In the genomic region with DNA sequence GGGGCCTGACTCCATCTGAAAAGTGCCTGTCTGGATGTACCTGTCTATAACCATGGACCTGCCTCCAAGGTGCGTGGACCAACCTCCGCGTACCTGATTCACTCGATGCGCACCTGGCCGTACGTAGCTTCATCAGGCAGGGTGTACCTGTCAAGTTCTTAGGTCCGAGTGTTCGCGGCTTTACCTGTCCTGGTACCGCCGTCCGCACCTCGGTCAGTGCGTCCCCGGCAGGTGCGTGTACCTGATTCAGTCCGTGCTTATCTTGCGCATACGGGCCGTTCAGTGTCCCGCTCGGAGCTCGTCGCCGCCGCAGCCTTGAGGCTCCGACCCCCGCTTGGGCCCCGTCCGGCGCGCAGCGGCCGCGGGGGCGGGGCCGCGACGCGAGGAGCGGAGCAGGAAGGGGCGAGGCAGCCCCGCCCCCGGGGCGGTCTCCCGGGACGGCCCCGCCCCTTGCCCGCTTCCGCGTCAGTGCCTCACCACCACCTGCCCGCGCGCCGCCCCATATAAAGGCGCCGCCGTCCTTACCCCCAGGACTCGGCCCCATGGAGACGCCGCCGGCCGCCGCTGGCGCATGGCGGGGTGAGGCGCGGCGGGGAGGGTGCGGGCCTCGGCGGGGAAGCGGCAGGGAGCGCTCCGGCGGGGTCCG, we compare ENCODE assay signal across 1 cellular context.
A peak's percentile ranks its signal among the peaks of the same experiment; 100 is the strongest.
TF ChIP-seq lines count a peak whose summit lies in the region.

A gene (plus strand): TSS at position 530 of the 646 bp plus-strand sequence. CDS start 917 bp downstream, outside the sequence.

TF ChIP-seq in HepG2, 621 proteins besides CTCF, POLR2A, EP300 and RAD21 (continued from another document):
- TF ChIP-seq, protein P1, sequence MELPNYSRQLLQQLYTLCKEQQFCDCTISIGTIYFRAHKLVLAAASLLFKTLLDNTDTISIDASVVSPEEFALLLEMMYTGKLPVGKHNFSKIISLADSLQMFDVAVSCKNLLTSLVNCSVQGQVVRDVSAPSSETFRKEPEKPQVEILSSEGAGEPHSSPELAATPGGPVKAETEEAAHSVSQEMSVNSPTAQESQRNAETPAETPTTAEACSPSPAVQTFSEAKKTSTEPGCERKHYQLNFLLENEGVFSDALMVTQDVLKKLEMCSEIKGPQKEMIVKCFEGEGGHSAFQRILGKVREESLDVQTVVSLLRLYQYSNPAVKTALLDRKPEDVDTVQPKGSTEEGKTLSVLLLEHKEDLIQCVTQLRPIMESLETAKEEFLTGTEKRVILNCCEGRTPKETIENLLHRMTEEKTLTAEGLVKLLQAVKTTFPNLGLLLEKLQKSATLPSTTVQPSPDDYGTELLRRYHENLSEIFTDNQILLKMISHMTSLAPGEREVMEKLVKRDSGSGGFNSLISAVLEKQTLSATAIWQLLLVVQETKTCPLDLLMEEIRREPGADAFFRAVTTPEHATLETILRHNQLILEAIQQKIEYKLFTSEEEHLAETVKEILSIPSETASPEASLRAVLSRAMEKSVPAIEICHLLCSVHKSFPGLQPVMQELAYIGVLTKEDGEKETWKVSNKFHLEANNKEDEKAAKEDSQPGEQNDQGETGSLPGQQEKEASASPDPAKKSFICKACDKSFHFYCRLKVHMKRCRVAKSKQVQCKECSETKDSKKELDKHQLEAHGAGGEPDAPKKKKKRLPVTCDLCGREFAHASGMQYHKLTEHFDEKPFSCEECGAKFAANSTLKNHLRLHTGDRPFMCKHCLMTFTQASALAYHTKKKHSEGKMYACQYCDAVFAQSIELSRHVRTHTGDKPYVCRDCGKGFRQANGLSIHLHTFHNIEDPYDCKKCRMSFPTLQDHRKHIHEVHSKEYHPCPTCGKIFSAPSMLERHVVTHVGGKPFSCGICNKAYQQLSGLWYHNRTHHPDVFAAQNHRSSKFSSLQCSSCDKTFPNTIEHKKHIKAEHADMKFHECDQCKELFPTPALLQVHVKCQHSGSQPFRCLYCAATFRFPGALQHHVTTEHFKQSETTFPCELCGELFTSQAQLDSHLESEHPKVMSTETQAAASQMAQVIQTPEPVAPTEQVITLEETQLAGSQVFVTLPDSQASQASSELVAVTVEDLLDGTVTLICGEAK (IDR thresholded peaks at IDR 0.05) = no peak
- TF ChIP-seq, protein P1 (CRISPR knock-in tag; IDR thresholded peaks at IDR 0.05) = no peak
- TF ChIP-seq ZNF30 (CRISPR knock-in tag; IDR thresholded peaks at IDR 0.05) (no peak), HOXA3 (CRISPR knock-in tag; IDR thresholded peaks at IDR 0.05) (peak; percentile 33; the same call in 1 of the 2 replicates), GABPB1 (CRISPR knock-in tag; IDR thresholded peaks at IDR 0.05) (peak; percentile 73), HMGA1 (CRISPR knock-in tag; conservative IDR thresholded peaks at IDR 0.05) (no peak), MAZ (IDR thresholded peaks at IDR 0.05; ENCODE audit: borderline replicate concordance, low read depth, low read length) (peak; percentile 95), MAZ (CRISPR knock-in tag; IDR thresholded peaks at IDR 0.05; ENCODE audit: low read depth) (peak; percentile 96), ZNF775 (CRISPR knock-in tag; IDR thresholded peaks at IDR 0.05; ENCODE audit: borderline replicate concordance) (no peak), ZNF772 (CRISPR knock-in tag; IDR thresholded peaks at IDR 0.05) (peak; percentile 55; the same call in 1 of the 2 replicates), ZFYVE20 (CRISPR knock-in tag; IDR thresholded peaks at IDR 0.05; ENCODE audit: borderline replicate concordance, low read depth) (no peak), HMG20B (CRISPR knock-in tag; conservative IDR thresholded peaks at IDR 0.05) (0 out of 2 replicates have a peak, but pooled peaks have one; percentile 28), RBFOX2 (IDR thresholded peaks at IDR 0.05; ENCODE audit: low read depth, low read length) (peak; percentile 95), ZFX (CRISPR knock-in tag; IDR thresholded peaks at IDR 0.05; ENCODE audit: low read depth) (peak; percentile 84), SAP130 (CRISPR knock-in tag; IDR thresholded peaks at IDR 0.05; ENCODE audit: low read depth) (peak; percentile 78), CAMTA2 (CRISPR knock-in tag; IDR thresholded peaks at IDR 0.05; ENCODE audit: borderline replicate concordance) (no peak), GATAD1 (CRISPR knock-in tag; IDR thresholded peaks at IDR 0.05) (peak; percentile 39; the same call in 1 of the 2 replicates), ZNF678 (CRISPR knock-in tag; IDR thresholded peaks at IDR 0.05) (no peak), ZNF766 (CRISPR knock-in tag; IDR thresholded peaks at IDR 0.05; ENCODE audit: borderline replicate concordance) (no peak), ZNF430 (CRISPR knock-in tag; IDR thresholded peaks at IDR 0.05) (peak; percentile 61; the same call in 1 of the 2 replicates), REXO4 (CRISPR knock-in tag; IDR thresholded peaks at IDR 0.05; ENCODE audit: borderline replicate concordance) (no peak), MXD4 (CRISPR knock-in tag; IDR thresholded peaks at IDR 0.05) (0 out of 2 replicates have a peak, but pooled peaks have one; percentile 49), ZNF556 (CRISPR knock-in tag; IDR thresholded peaks at IDR 0.05; ENCODE audit: borderline replicate concordance) (no peak), CEBPG (CRISPR knock-in tag; IDR thresholded peaks at IDR 0.05) (no peak), POLR2AphosphoS2 (IDR thresholded peaks at IDR 0.05; ENCODE audit: low read depth, low read length) (peak; percentile 57; the same call in 1 of the 2 replicates)
- TF ChIP-seq, protein P2, sequence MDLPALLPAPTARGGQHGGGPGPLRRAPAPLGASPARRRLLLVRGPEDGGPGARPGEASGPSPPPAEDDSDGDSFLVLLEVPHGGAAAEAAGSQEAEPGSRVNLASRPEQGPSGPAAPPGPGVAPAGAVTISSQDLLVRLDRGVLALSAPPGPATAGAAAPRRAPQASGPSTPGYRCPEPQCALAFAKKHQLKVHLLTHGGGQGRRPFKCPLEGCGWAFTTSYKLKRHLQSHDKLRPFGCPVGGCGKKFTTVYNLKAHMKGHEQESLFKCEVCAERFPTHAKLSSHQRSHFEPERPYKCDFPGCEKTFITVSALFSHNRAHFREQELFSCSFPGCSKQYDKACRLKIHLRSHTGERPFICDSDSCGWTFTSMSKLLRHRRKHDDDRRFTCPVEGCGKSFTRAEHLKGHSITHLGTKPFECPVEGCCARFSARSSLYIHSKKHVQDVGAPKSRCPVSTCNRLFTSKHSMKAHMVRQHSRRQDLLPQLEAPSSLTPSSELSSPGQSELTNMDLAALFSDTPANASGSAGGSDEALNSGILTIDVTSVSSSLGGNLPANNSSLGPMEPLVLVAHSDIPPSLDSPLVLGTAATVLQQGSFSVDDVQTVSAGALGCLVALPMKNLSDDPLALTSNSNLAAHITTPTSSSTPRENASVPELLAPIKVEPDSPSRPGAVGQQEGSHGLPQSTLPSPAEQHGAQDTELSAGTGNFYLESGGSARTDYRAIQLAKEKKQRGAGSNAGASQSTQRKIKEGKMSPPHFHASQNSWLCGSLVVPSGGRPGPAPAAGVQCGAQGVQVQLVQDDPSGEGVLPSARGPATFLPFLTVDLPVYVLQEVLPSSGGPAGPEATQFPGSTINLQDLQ (CRISPR knock-in tag; IDR thresholded peaks at IDR 0.05) = no peak
- TF ChIP-seq, protein P3, sequence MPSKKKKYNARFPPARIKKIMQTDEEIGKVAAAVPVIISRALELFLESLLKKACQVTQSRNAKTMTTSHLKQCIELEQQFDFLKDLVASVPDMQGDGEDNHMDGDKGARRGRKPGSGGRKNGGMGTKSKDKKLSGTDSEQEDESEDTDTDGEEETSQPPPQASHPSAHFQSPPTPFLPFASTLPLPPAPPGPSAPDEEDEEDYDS (CRISPR knock-in tag; IDR thresholded peaks at IDR 0.05) = peak; percentile 96
- TF ChIP-seq, protein P4, sequence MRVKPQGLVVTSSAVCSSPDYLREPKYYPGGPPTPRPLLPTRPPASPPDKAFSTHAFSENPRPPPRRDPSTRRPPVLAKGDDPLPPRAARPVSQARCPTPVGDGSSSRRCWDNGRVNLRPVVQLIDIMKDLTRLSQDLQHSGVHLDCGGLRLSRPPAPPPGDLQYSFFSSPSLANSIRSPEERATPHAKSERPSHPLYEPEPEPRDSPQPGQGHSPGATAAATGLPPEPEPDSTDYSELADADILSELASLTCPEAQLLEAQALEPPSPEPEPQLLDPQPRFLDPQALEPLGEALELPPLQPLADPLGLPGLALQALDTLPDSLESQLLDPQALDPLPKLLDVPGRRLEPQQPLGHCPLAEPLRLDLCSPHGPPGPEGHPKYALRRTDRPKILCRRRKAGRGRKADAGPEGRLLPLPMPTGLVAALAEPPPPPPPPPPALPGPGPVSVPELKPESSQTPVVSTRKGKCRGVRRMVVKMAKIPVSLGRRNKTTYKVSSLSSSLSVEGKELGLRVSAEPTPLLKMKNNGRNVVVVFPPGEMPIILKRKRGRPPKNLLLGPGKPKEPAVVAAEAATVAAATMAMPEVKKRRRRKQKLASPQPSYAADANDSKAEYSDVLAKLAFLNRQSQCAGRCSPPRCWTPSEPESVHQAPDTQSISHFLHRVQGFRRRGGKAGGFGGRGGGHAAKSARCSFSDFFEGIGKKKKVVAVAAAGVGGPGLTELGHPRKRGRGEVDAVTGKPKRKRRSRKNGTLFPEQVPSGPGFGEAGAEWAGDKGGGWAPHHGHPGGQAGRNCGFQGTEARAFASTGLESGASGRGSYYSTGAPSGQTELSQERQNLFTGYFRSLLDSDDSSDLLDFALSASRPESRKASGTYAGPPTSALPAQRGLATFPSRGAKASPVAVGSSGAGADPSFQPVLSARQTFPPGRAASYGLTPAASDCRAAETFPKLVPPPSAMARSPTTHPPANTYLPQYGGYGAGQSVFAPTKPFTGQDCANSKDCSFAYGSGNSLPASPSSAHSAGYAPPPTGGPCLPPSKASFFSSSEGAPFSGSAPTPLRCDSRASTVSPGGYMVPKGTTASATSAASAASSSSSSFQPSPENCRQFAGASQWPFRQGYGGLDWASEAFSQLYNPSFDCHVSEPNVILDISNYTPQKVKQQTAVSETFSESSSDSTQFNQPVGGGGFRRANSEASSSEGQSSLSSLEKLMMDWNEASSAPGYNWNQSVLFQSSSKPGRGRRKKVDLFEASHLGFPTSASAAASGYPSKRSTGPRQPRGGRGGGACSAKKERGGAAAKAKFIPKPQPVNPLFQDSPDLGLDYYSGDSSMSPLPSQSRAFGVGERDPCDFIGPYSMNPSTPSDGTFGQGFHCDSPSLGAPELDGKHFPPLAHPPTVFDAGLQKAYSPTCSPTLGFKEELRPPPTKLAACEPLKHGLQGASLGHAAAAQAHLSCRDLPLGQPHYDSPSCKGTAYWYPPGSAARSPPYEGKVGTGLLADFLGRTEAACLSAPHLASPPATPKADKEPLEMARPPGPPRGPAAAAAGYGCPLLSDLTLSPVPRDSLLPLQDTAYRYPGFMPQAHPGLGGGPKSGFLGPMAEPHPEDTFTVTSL (CRISPR knock-in tag; IDR thresholded peaks at IDR 0.05; ENCODE audit: borderline replicate concordance) = no peak
- TF ChIP-seq, protein P5, sequence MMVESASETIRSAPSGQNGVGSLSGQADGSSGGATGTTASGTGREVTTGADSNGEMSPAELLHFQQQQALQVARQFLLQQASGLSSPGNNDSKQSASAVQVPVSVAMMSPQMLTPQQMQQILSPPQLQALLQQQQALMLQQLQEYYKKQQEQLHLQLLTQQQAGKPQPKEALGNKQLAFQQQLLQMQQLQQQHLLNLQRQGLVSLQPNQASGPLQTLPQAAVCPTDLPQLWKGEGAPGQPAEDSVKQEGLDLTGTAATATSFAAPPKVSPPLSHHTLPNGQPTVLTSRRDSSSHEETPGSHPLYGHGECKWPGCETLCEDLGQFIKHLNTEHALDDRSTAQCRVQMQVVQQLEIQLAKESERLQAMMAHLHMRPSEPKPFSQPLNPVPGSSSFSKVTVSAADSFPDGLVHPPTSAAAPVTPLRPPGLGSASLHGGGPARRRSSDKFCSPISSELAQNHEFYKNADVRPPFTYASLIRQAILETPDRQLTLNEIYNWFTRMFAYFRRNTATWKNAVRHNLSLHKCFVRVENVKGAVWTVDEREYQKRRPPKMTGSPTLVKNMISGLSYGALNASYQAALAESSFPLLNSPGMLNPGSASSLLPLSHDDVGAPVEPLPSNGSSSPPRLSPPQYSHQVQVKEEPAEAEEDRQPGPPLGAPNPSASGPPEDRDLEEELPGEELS (CRISPR knock-in tag; IDR thresholded peaks at IDR 0.05) = 0 out of 2 replicates have a peak, but pooled peaks have one; percentile 3
- TF ChIP-seq, protein P6, sequence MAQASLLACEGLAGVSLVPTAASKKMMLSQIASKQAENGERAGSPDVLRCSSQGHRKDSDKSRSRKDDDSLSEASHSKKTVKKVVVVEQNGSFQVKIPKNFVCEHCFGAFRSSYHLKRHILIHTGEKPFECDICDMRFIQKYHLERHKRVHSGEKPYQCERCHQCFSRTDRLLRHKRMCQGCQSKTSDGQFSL (CRISPR knock-in tag; IDR thresholded peaks at IDR 0.05) = no peak
TF ChIP-seq in HepG2: peak in this region for 134.
